In the genomic region with DNA sequence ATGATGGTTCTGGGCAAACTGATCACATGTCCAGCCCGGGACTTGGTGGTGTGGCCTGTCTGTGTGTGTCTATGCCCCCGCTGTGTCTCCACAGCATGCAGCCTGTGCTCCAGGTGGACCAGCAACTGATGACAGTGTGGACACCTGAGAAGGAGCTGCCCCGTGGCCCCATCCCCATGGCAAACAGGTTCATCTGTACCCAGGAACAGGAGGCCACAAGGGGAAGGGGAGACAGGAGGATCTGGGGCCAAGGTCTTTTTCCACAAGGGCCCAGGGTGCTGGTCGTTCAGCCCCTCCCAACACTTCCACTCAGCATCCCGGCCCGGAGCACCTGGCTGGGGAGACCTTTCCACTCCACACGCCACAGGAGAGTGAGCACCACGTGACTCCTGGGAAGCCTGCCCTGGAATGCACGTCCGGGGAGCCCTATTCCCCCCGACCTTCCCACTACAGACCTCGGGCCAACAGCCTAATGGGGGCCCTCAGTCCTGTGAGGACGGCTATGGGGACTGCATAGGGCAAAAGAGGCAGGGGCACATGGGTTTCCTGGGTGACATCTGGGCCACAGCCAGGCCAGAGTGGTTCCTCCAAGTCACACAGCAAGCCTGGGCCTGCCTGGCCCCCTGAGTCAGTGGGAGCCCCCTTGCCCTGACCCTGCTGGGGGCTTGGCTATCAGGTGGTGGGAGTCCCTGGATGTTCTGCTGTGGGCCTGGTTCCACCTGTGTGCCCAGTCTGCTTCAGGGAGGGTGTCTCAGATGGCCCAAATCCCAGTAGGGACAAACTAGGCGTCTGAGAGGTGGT, we compare ENCODE assay signal across 1 cellular context.
TF ChIP-seq lines count a peak whose summit lies in the region.

No MANE protein-coding gene starts in this region.

TF ChIP-seq in SK-N-SH treated with all-trans-retinoic acid at 6 μM for 48 hours, 23 proteins besides CTCF, POLR2A, EP300 and RAD21 (continued from another document):
- TF ChIP-seq POU6F1 (CRISPR knock-in tag; IDR thresholded peaks at IDR 0.05; ENCODE audit: borderline replicate concordance, low read depth) (no peak), SNAI2 (CRISPR knock-in tag; IDR thresholded peaks at IDR 0.05) (no peak), CSDC2 (CRISPR knock-in tag; IDR thresholded peaks at IDR 0.05) (no peak), ZC3H10 (CRISPR knock-in tag; IDR thresholded peaks at IDR 0.05) (no peak)
